Comparison of ENCODE assay signal across 8 cellular contexts in genomic region chrX:44872319-44872816, GRCh38. TPM values are rescaled to one million over a fixed set of nuclear protein-coding genes. Genes with fewer than 3 reads are reported as not detected.
DNase-seq lines count a peak whose midpoint lies in the region; ATAC-seq and TF ChIP-seq lines count a peak whose summit lies in the region.

No MANE protein-coding gene starts in this region.

- H3K4me1 ChIP-seq in muscle layer of duodenum (ENCODE audit: control insufficient read depth in 1 of 2, insufficient read depth in 2 of 2, low read length in 2 of 2) (no peaks in the 10 kb centered on the region), tibial nerve (peaks cover 0 to 20% (median 7%) of the 10 kb centered on the region in 4 donors)

- TF ChIP-seq POLR2A in tibial nerve (IDR thresholded peaks at IDR 0.05), result no peak

- H3K4me3 ChIP-seq in epithelial cell of esophagus (ENCODE audit: low read length) (peak overlapping the region; percentile 60), muscle layer of duodenum (ENCODE audit: low read depth in 1 of 2, low read length in 2 of 2) (peak overlapping the region; percentile 60 to 65), tibial nerve (peak overlapping the region; percentile 62 to 100 (median 88))

- no peaks in the 10 kb centered on the region for H3K9me3 Mint-ChIP-seq in activated CD4-positive, alpha-beta T cell treated with anti-CD3 and anti-CD28 coated beads, Interleukin-2, amount 10 ng/mL, durations not matched to agents 24 days and 14 days

- H3K27me3 Mint-ChIP-seq in activated CD4-positive, alpha-beta T cell treated with anti-CD3 and anti-CD28 coated beads, Interleukin-2, amount 10 ng/mL, durations not matched to agents 24 days and 14 days, result no peaks in the 10 kb centered on the region

- TF ChIP-seq EP300 in tibial nerve (IDR thresholded peaks at IDR 0.05), result no peak

- peaks cover 4% of the 10 kb centered on the region for H3K36me3 Mint-ChIP-seq in activated CD4-positive, alpha-beta T cell treated with anti-CD3 and anti-CD28 coated beads, Interleukin-2, amount 10 ng/mL, durations not matched to agents 24 days and 14 days (ENCODE audit: low read depth)

- peak overlapping the region; percentile 95 for H3K4me3 Mint-ChIP-seq in activated CD4-positive, alpha-beta T cell treated with anti-CD3 and anti-CD28 coated beads, Interleukin-2, amount 10 ng/mL, durations not matched to agents 24 days and 14 days

- DNase-seq in D341Med (ENCODE audit: low spot score) (peak; percentile 60), epithelial cell of esophagus (ENCODE audit: low read depth) (peak; percentile 22), tibial nerve (ENCODE audit: low spot score in 2 of 2) (peak; percentile 4 to 12), kidney glomerular epithelial cell (lab: John Stamatoyannopoulos, UW) (no peak)
- DNase-seq in activated CD4-positive, alpha-beta T cell treated with anti-CD3 and anti-CD28 coated beads, Interleukin-2, amount 10 ng/mL, durations not matched to agents 24 days and 14 days, result peak; percentile 79

- no peaks in the 10 kb centered on the region for H3K9me3 ChIP-seq in muscle layer of duodenum (ENCODE audit: control insufficient read depth in 1 of 2, low read length in 2 of 2)
- no peaks in the 10 kb centered on the region for H3K9me3 ChIP-seq in tibial nerve

- no peaks in the 10 kb centered on the region for H3K27me3 ChIP-seq in muscle layer of duodenum (ENCODE audit: low read depth, low read length)
- H3K27me3 ChIP-seq in tibial nerve, result no peaks in the 10 kb centered on the region

- H3K36me3 ChIP-seq in muscle layer of duodenum (ENCODE audit: control insufficient read depth in 1 of 2, insufficient read depth in 2 of 2, low read length in 2 of 2), result peaks cover 0 to 7% of the 10 kb centered on the region in 2 donors
- H3K36me3 ChIP-seq in tibial nerve, result no peaks in the 10 kb centered on the region

- peak overlapping the region; percentile 83 for H3K27ac ChIP-seq in muscle layer of duodenum (ENCODE audit: low read length)
- H3K27ac ChIP-seq in tibial nerve, result peak overlapping the region; percentile 97 to 99 (median 98)

- peaks cover 6% of the 10 kb centered on the region for H3K4me1 Mint-ChIP-seq in activated CD4-positive, alpha-beta T cell treated with anti-CD3 and anti-CD28 coated beads, Interleukin-2, amount 10 ng/mL, durations not matched to agents 24 days and 14 days

- 2% methylated on average over 52 of the region's 57 CpGs; no CpG with 5 or more reads in 1 of the 2 donors for WGBS in tibial nerve, 2 donors

- TF ChIP-seq CTCF in epithelial cell of esophagus (IDR thresholded peaks at IDR 0.05; ENCODE audit: insufficient read depth, low read depth, low read length, missing control alignments) (no peak), tibial nerve (IDR thresholded peaks at IDR 0.05) (no peak)

- intact Hi-C loops in activated CD4-positive, alpha-beta T cell treated with anti-CD3 and anti-CD28 coated beads, Interleukin-2, amount 10 ng/mL, durations not matched to agents 24 days and 14 days (cut with micrococcal nuclease), result loop anchor here (2.0 to 10.0 kb wide), 7 partner anchors 26 to 1965 kb away; partner anchors contain the start of gene RP2

- H3K27ac Mint-ChIP-seq in activated CD4-positive, alpha-beta T cell treated with anti-CD3 and anti-CD28 coated beads, Interleukin-2, amount 10 ng/mL, durations not matched to agents 24 days and 14 days, result peak overlapping the region; percentile 93

- ATAC-seq in GM19468 (IDR thresholded peaks at IDR 0.05; ENCODE audit: extremely low read depth, unreplicated experiment) (peak; percentile 5), HG03565 (IDR thresholded peaks at IDR 0.05; ENCODE audit: unreplicated experiment) (peak; percentile 12)

RNA-seq across cellular contexts. Expression of gene KDM6A, which starts 0.6 kb away (rescaled TPM):
- total RNA-seq in activated CD4-positive, alpha-beta T cell treated with anti-CD3 and anti-CD28 coated beads, Interleukin-2, amount 10 ng/mL, durations not matched to agents 24 days and 14 days, result 24.2 and 26.2 TPM in 2 replicates
- 10 to 100 TPM; 25.9 to 51.0 (median 34.9) TPM for total RNA-seq in tibial nerve

RNA-seq across cellular contexts. Expression of gene DUSP21, which starts 28.5 kb away (rescaled TPM):
- not detected in 2 replicates for total RNA-seq in activated CD4-positive, alpha-beta T cell treated with anti-CD3 and anti-CD28 coated beads, Interleukin-2, amount 10 ng/mL, durations not matched to agents 24 days and 14 days
- total RNA-seq in tibial nerve, result not detected
